10 cellular contexts compared by ENCODE assay signal in the genomic region with DNA sequence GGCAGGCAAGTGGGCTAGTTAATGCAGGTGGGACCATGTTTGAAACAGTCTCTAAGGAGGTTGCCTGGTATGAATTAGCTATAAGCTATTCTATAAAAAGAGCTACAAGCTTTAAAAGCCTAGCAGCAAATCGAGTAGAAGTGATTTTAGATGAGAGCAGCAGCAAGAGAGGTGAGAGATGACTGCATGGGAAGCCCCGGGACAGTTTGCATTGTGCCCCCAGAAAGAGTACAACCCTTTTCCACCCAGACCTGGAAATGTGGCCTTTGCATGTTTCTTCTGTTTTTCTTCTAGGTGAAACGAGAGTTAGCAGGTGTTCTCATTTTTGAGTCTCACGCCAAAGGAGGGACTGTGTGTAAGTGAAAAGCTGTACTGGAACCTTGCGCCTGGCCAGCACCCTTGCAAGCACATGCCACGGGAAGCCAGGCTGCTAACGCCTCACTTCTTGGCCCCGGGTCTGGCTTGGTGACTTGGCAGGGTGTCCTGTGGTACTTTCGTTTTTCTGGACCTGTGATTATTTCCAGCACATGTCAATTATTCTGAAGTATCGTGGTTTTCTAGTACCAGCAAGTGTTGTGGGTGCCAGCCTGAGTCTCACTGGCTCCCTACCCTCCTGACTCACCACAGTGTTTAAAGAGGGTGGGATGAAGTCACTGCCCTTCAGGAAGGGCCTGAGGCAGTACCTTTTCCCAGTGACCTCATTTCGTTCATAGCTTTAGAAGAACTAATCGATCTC.
DNase-seq lines count a peak whose midpoint lies in the region; ATAC-seq and TF ChIP-seq lines count a peak whose summit lies in the region.
"Had no signal": no experiment of that assay in that cellular context is flagged by ENCODE, and none has a peak within 500 bp of the region (broad histone marks: within the 10 kb centered on the region; RNA-seq: fewer than 3 reads in every experiment).

No MANE protein-coding gene starts in this region.

- no peaks in the 10 kb centered on the region for H4K20me1 ChIP-seq in DND-41 (ENCODE audit: insufficient read depth, low read length)

- H3K36me3 ChIP-seq in DND-41 (ENCODE audit: insufficient read depth, low read length): no peaks in the 10 kb centered on the region
- no peaks in the 10 kb centered on the region for H3K36me3 ChIP-seq in brain microvascular endothelial cell (replicated peaks)
- H3K36me3 ChIP-seq in Peyer's patch: no peaks in the 10 kb centered on the region

- 0 out of 2 replicates have a peak, but pooled peaks cover 6% of the 10 kb centered on the region for H3K4me1 ChIP-seq in DND-41 (ENCODE audit: insufficient read depth, low read length)
- no peaks in the 10 kb centered on the region for H3K4me1 ChIP-seq in Peyer's patch
- H3K4me1 ChIP-seq: testis had no signal

- H3K27ac ChIP-seq in DND-41 (ENCODE audit: low read length) (no peak overlapping the region), brain microvascular endothelial cell (no peak overlapping the region), Peyer's patch (no peak overlapping the region)
- H3K27ac ChIP-seq: testis had no signal

- no peaks in the 10 kb centered on the region for H3K27me3 ChIP-seq in DND-41 (ENCODE audit: insufficient read depth, low read length, poor library complexity)
- H3K27me3 ChIP-seq in brain microvascular endothelial cell (replicated peaks): no peaks in the 10 kb centered on the region
- no peaks in the 10 kb centered on the region for H3K27me3 ChIP-seq in Peyer's patch
- H3K27me3 ChIP-seq: testis had no signal

- DNase-seq in DND-41 (peak; percentile 8), LoVo (ENCODE audit: low spot score) (peak; percentile 35), astrocyte of the spinal cord (ENCODE audit: low read depth, low spot score) (peak; percentile 25), myocyte (ENCODE audit: low read depth) (peak; percentile 40), brain microvascular endothelial cell (no peak), Peyer's patch (no peak)
- DNase-seq: effector CD4-positive, alpha-beta T cell; testis had no signal

- H3K9me3 ChIP-seq in DND-41 (ENCODE audit: insufficient read depth, low read length, severe bottlenecking) (no peaks in the 10 kb centered on the region), Peyer's patch (no peaks in the 10 kb centered on the region)
- H3K9me3 ChIP-seq: testis had no signal

- in situ Hi-C loops in astrocyte of the spinal cord (cut with HindIII; ENCODE audit: low sequenced_read_pairs) (no loop called here), brain microvascular endothelial cell (cut with HindIII; ENCODE audit: low pct_ligation_motif_present, low sequenced_read_pairs) (no loop called here)

- TF ChIP-seq CTCF in DND-41 (IDR thresholded peaks at IDR 0.05; ENCODE audit: borderline replicate concordance, extremely low read depth, low read length, poor library complexity, severe bottlenecking): no peak
- no peak for TF ChIP-seq CTCF in astrocyte of the spinal cord (IDR thresholded peaks at IDR 0.05; ENCODE audit: low read depth, low read length)
- no peak for TF ChIP-seq CTCF in brain microvascular endothelial cell (IDR thresholded peaks at IDR 0.05; ENCODE audit: low read depth, low read length, missing control alignments)
- no peak for TF ChIP-seq CTCF in Peyer's patch (IDR thresholded peaks at IDR 0.05)

- H3K79me2 ChIP-seq in DND-41 (ENCODE audit: insufficient read depth, low read length): no peaks in the 10 kb centered on the region

- no peak overlapping the region for H3K4me3 ChIP-seq in DND-41 (ENCODE audit: low read depth in 1 of 2, low read length in 2 of 2)
- H3K4me3 ChIP-seq in astrocyte of the spinal cord (ENCODE audit: low read depth, low read length): no peak overlapping the region
- H3K4me3 ChIP-seq in brain microvascular endothelial cell (ENCODE audit: low read depth, low read length): no peak overlapping the region
- H3K4me3 ChIP-seq in Peyer's patch: no peak overlapping the region
- H3K4me3 ChIP-seq: testis had no signal

- H3K9ac ChIP-seq in DND-41 (ENCODE audit: low read depth, low read length): no peak overlapping the region

- no peak overlapping the region for H3K4me2 ChIP-seq in DND-41 (ENCODE audit: insufficient read depth, low read length)

- ATAC-seq in DND-41 (ENCODE audit: insufficient read depth, low read depth) (peak; percentile 58; the same call in 2 of the 3 replicates), GM18498 (IDR thresholded peaks at IDR 0.05; ENCODE audit: unreplicated experiment) (no peak), HG03175 (IDR thresholded peaks at IDR 0.05; ENCODE audit: unreplicated experiment) (no peak)

- no peak for TF ChIP-seq POLR2A in Peyer's patch (IDR thresholded peaks at IDR 0.05)

- H2AFZ ChIP-seq in DND-41 (ENCODE audit: low read depth, low read length): no peak overlapping the region

Comparison
In these comparisons a context has a peak if more than half of its experiments do, and no peak if none do; other contexts are left out.
1. DNase-seq: peak in DND-41 (single experiment), LoVo (single experiment), astrocyte of the spinal cord (single experiment) and myocyte (single experiment); none in brain microvascular endothelial cell (single experiment) and Peyer's patch (0 of 3).